1 cellular context compared by ENCODE assay signal in genomic region chr10:411597-411996, GRCh38.
TF ChIP-seq lines count a peak whose summit lies in the region.

No MANE protein-coding gene starts in this region.

TF ChIP-seq in A549, 52 proteins besides CTCF, POLR2A, EP300 and RAD21 (continued from another document):
- TF ChIP-seq BCL3 (IDR thresholded peaks at IDR 0.05) = no peak
- TF ChIP-seq SREBF2 (IDR thresholded peaks at IDR 0.05) = no peak
- TF ChIP-seq TFCP2L1 (CRISPR knock-in tag; IDR thresholded peaks at IDR 0.05) = no peak
- TF ChIP-seq RFX5 (IDR thresholded peaks at IDR 0.05) = no peak
- no peak for TF ChIP-seq MAX (IDR thresholded peaks at IDR 0.05)
- TF ChIP-seq PBX3 (IDR thresholded peaks at IDR 0.05) = no peak
- TF ChIP-seq HOXB5 (CRISPR knock-in tag; IDR thresholded peaks at IDR 0.05) = no peak
- TF ChIP-seq FOSL2 (IDR thresholded peaks at IDR 0.05) = no peak
- TF ChIP-seq FOSL2 (CRISPR knock-in tag; IDR thresholded peaks at IDR 0.05) = no peak
- no peak for TF ChIP-seq BHLHE40 (IDR thresholded peaks at IDR 0.05; ENCODE audit: low read depth, low read length)
- TF ChIP-seq ESRRA (IDR thresholded peaks at IDR 0.05; ENCODE audit: borderline replicate concordance, low read length) = no peak
